20 cellular contexts compared by ENCODE assay signal in genomic region chr19:42327381-42327780, GRCh38. TPM values are rescaled to one million over a fixed set of nuclear protein-coding genes. Genes with fewer than 3 reads are reported as not detected.
DNase-seq lines count a peak whose midpoint lies in the region; TF ChIP-seq lines count a peak whose summit lies in the region.
"Had no signal": no experiment of that assay in that cellular context is flagged by ENCODE, and none has a peak within 500 bp of the region (broad histone marks: within the 10 kb centered on the region; RNA-seq: fewer than 3 reads in every experiment).

No MANE protein-coding gene starts in this region.

- H3K4me2 ChIP-seq in hepatocyte (peak overlapping the region; percentile 99), skeletal muscle satellite cell (ENCODE audit: low read length) (peak overlapping the region; percentile 100)

- H3K27me3 Mint-ChIP-seq in activated naive CD4-positive, alpha-beta T cell treated with anti-CD3 and anti-CD28 coated beads, Interleukin-2, amount 50 U/mL, for 24 hours, result peaks cover 8% of the 10 kb centered on the region
- H3K27me3 Mint-ChIP-seq in T-helper 2 cell treated with Interferon-gamma antibody and Interleukin-4, amounts not matched to agents 5 μg/mL and 100 μg/mL, for 36 hours (ENCODE audit: low read depth), result peaks cover 17% of the 10 kb centered on the region

- no peak for DNase-seq in activated naive CD4-positive, alpha-beta T cell (lab: John Stamatoyannopoulos, UW)
- no peak for DNase-seq in SK-N-MC (ENCODE audit: low read depth, low spot score)
- DNase-seq in hepatocyte (ENCODE audit: low spot score), result no peak
- no peak for DNase-seq in stimulated activated CD4-positive, alpha-beta T cell treated with anti-CD3 and anti-CD28 coated beads, Interleukin-15, amount 100 ng/mL, for 24 hours
- DNase-seq in GM13977 (ENCODE audit: low spot score), result no peak
- DNase-seq in T-helper 2 cell treated with Interferon-gamma antibody and Interleukin-4, amounts not matched to agents 5 μg/mL and 100 μg/mL, for 36 hours (ENCODE audit: low spot score), result no peak
- DNase-seq: activated CD4-positive, alpha-beta T cell treated with anti-CD3 and anti-CD28 coated beads, Interleukin-2, amount 50 U/mL, for 4 hours; activated naive CD4-positive, alpha-beta T cell treated with anti-CD3 and anti-CD28 coated beads, Interleukin-2, amount 50 U/mL, for 16 hours; body of pancreas; DMS53; NCI-H82; pancreas; small intestine had no signal

- H3K4me3 ChIP-seq in SK-N-MC (no peak overlapping the region), hepatocyte (no peak overlapping the region), skeletal muscle satellite cell (ENCODE audit: low read length) (no peak overlapping the region)
- H3K4me3 ChIP-seq: body of pancreas, pancreas had no signal

- H3K36me3 Mint-ChIP-seq in activated naive CD4-positive, alpha-beta T cell treated with anti-CD3 and anti-CD28 coated beads, Interleukin-2, amount 50 U/mL, for 24 hours, result no peaks in the 10 kb centered on the region
- no peaks in the 10 kb centered on the region for H3K36me3 Mint-ChIP-seq in T-helper 2 cell treated with Interferon-gamma antibody and Interleukin-4, amounts not matched to agents 5 μg/mL and 100 μg/mL, for 36 hours (ENCODE audit: low read depth)

- H3K27me3 ChIP-seq in hepatocyte (peaks cover 24% of the 10 kb centered on the region), skeletal muscle satellite cell (ENCODE audit: control insufficient read depth, insufficient read depth, low read length) (peaks cover 22% of the 10 kb centered on the region)

- H3K9me2 ChIP-seq in hepatocyte (replicated peaks; ENCODE audit: insufficient read depth), result no peaks in the 10 kb centered on the region

- TF ChIP-seq CTCF in hepatocyte (IDR thresholded peaks at IDR 0.05; ENCODE audit: poor library complexity), result no peak
- no peak for TF ChIP-seq CTCF in GM13977 (IDR thresholded peaks at IDR 0.05; ENCODE audit: extremely low read depth, insufficient read depth, missing control alignments)

- H3K4me3 Mint-ChIP-seq in activated naive CD4-positive, alpha-beta T cell treated with anti-CD3 and anti-CD28 coated beads, Interleukin-2, amount 50 U/mL, for 24 hours, result peak overlapping the region; percentile 91
- no peak overlapping the region for H3K4me3 Mint-ChIP-seq in T-helper 2 cell treated with Interferon-gamma antibody and Interleukin-4, amounts not matched to agents 5 μg/mL and 100 μg/mL, for 36 hours

- H2AFZ ChIP-seq in hepatocyte, result no peak overlapping the region

- H4K20me1 ChIP-seq in hepatocyte (ENCODE audit: insufficient read depth, poor library complexity, severe bottlenecking), result peaks cover 3% of the 10 kb centered on the region

- in situ Hi-C loops in GM13977 (cut with MboI; ENCODE audit: low pct_unique_long_range_greater_than_20kb, low sequenced_read_pairs, unreplicated experiment), result no loop called here

- H3K27ac ChIP-seq in SK-N-MC (no peak overlapping the region), hepatocyte (no peak overlapping the region)
- H3K27ac ChIP-seq: 22Rv1, body of pancreas, C4-2B, pancreas had no signal

- peaks cover 23% of the 10 kb centered on the region for H3K4me1 Mint-ChIP-seq in activated naive CD4-positive, alpha-beta T cell treated with anti-CD3 and anti-CD28 coated beads, Interleukin-2, amount 50 U/mL, for 24 hours
- peaks cover 14% of the 10 kb centered on the region for H3K4me1 Mint-ChIP-seq in T-helper 2 cell treated with Interferon-gamma antibody and Interleukin-4, amounts not matched to agents 5 μg/mL and 100 μg/mL, for 36 hours (ENCODE audit: low read depth)

- H3K4me1 ChIP-seq in hepatocyte (ENCODE audit: insufficient read depth), result peaks cover 25% of the 10 kb centered on the region
- peaks cover 16% of the 10 kb centered on the region for H3K4me1 ChIP-seq in skeletal muscle satellite cell (ENCODE audit: control insufficient read depth, insufficient read depth, low read length)

- WGBS in hepatocyte (ENCODE audit: low lambda C conversion rate, missing lambda C conversion rate), result 85% methylated on average over 5 of the region's 5 CpGs

- H3K9ac ChIP-seq in SK-N-MC (ENCODE audit: insufficient read length) (peak overlapping the region; percentile 2), skeletal muscle satellite cell (ENCODE audit: low read depth, low read length) (no peak overlapping the region)

- H3K27ac Mint-ChIP-seq in activated naive CD4-positive, alpha-beta T cell treated with anti-CD3 and anti-CD28 coated beads, Interleukin-2, amount 50 U/mL, for 24 hours, result no peak overlapping the region
- no peak overlapping the region for H3K27ac Mint-ChIP-seq in T-helper 2 cell treated with Interferon-gamma antibody and Interleukin-4, amounts not matched to agents 5 μg/mL and 100 μg/mL, for 36 hours

- H3K9me3 ChIP-seq in SK-N-MC (ENCODE audit: low read depth, low read length) (no peaks in the 10 kb centered on the region), hepatocyte (ENCODE audit: low read depth) (no peaks in the 10 kb centered on the region), skeletal muscle satellite cell (replicated peaks; ENCODE audit: low read length) (no peaks in the 10 kb centered on the region)
- H3K9me3 ChIP-seq: body of pancreas, pancreas had no signal

- H3K79me2 ChIP-seq in hepatocyte, result peaks cover 61% of the 10 kb centered on the region

- H3K36me3 ChIP-seq in SK-N-MC (ENCODE audit: insufficient read depth, low read length) (no peaks in the 10 kb centered on the region), hepatocyte (replicated peaks; ENCODE audit: insufficient read depth, low read depth) (no peaks in the 10 kb centered on the region), skeletal muscle satellite cell (ENCODE audit: insufficient read depth, low read length) (no peaks in the 10 kb centered on the region)
- H3K36me3 ChIP-seq: pancreas had no signal

- no peaks in the 10 kb centered on the region for H3K9me3 Mint-ChIP-seq in activated naive CD4-positive, alpha-beta T cell treated with anti-CD3 and anti-CD28 coated beads, Interleukin-2, amount 50 U/mL, for 24 hours
- no peaks in the 10 kb centered on the region for H3K9me3 Mint-ChIP-seq in T-helper 2 cell treated with Interferon-gamma antibody and Interleukin-4, amounts not matched to agents 5 μg/mL and 100 μg/mL, for 36 hours

RNA-seq across cellular contexts. Expression of gene MEGF8, which starts 1.9 kb away (rescaled TPM):
- total RNA-seq in hepatocyte, result 11.0 and 19.2 TPM in 2 replicates
- polyA plus RNA-seq in hepatocyte, result 7.6 and 8.3 TPM in 2 replicates
- 17.0 and 18.3 TPM in 2 replicates for total RNA-seq in skeletal muscle satellite cell (2012; rRNA removed)

RNA-seq across cellular contexts. Expression of gene TMEM145, which starts 14.3 kb away (rescaled TPM):
- total RNA-seq in hepatocyte, result 0.40 TPM in 1 of 2 replicates, not detected in the other
- polyA plus RNA-seq in hepatocyte, result 0.58 TPM in 1 of 2 replicates, not detected in the other
- total RNA-seq in skeletal muscle satellite cell (2012; rRNA removed), result 2.0 TPM in 1 of 2 replicates, not detected in the other
- total RNA-seq: body of pancreas, endothelial cell of umbilical vein, fibroblast of villous mesenchyme, M059J had no signal
- polyA plus RNA-seq: endothelial cell of umbilical vein had no signal

RNA-seq across cellular contexts. Expression of gene PAFAH1B3, which starts 25.0 kb away (rescaled TPM):
- 46.1 and 70.6 TPM in 2 replicates for total RNA-seq in hepatocyte
- 98.6 and 116 TPM in 2 replicates for polyA plus RNA-seq in hepatocyte
- 9.9 and 14.0 TPM in 2 replicates for total RNA-seq in skeletal muscle satellite cell (2012; rRNA removed)

RNA-seq across cellular contexts. Expression of gene PRR19, which starts 25.4 kb away (rescaled TPM):
- 0.24 and 2.2 TPM in 2 replicates for total RNA-seq in hepatocyte
- 1.9 and 3.0 TPM in 2 replicates for polyA plus RNA-seq in hepatocyte
- 0.66 and 1.3 TPM in 2 replicates for total RNA-seq in skeletal muscle satellite cell (2012; rRNA removed)

RNA-seq across cellular contexts. Expression of gene CIC, which starts 58.3 kb away (rescaled TPM):
- total RNA-seq in hepatocyte, result 14.3 and 17.4 TPM in 2 replicates
- 19.3 and 23.2 TPM in 2 replicates for polyA plus RNA-seq in hepatocyte
- 18.8 and 21.8 TPM in 2 replicates for total RNA-seq in skeletal muscle satellite cell (2012; rRNA removed)
